ENCODE assay signal across 28 cellular contexts in the genomic region with DNA sequence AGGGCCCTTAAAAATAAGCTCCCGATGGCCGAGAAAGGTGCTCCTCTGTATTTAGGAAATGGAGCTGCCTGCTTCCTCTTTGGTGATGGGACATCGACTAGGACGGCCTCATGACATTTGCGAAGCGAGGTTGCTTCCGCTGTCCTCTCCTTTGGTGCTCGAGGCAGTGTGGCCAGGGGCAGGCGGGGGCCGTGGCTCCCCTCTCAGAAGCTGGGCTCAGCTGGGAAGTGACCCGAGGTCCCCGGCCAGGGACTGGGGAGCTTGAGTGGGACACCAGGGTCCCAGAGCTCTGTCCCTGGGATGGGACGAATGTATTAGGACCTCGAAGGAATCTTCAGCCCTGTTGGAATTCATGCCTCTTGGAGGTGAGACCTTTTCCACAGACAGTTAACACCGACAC.
"Had no signal": no experiment of that assay in that cellular context is flagged by ENCODE, and none has a peak within 500 bp of the region (broad histone marks: within the 10 kb centered on the region; RNA-seq: fewer than 3 reads in every experiment).

No MANE protein-coding gene starts in this region.

- DNase-seq: hippocampal formation; left colon; left lung; lower lobe of right lung; mammary epithelial cell; mesenchymal stem cell; naive thymus-derived CD8-positive, alpha-beta T cell; occipital lobe; ovary; retina; right cardiac atrium; stimulated activated CD4-positive, alpha-beta T cell treated with anti-CD3 and anti-CD28 coated beads, Interleukin-4, amount 100 ng/mL, for 24 hours; stimulated activated naive CD4-positive, alpha-beta T cell; tibial artery; trophoblast cell; upper lobe of right lung had no signal

- H3K9me3 Mint-ChIP-seq: naive thymus-derived CD8-positive, alpha-beta T cell; nephron; neural crest cell; stimulated activated effector memory CD8-positive, alpha-beta T cell treated with anti-CD3 and anti-CD28 coated beads, Interleukin-12 subunit alpha, Interleukin-12 subunit beta, amount 100 ng/mL, for 72 hours; stimulated activated naive CD8-positive, alpha-beta T cell treated with anti-CD3 and anti-CD28 coated beads, Interleukin-15, Interleukin-2, amounts not matched to agents 100 ng/mL and 50 ng/mL, for 24 hours had no signal

- H3K4me1 Mint-ChIP-seq: stimulated activated effector memory CD8-positive, alpha-beta T cell treated with anti-CD3 and anti-CD28 coated beads, Interleukin-12 subunit alpha, Interleukin-12 subunit beta, amount 100 ng/mL, for 72 hours had no signal

- ATAC-seq: left colon; left lung; lower lobe of right lung; naive thymus-derived CD8-positive, alpha-beta T cell; right cardiac atrium; sciatic nerve; upper lobe of right lung had no signal

- H3K4me3 Mint-ChIP-seq: naive thymus-derived CD8-positive, alpha-beta T cell; nephron; neural crest cell; stimulated activated effector memory CD8-positive, alpha-beta T cell treated with anti-CD3 and anti-CD28 coated beads, Interleukin-12 subunit alpha, Interleukin-12 subunit beta, amount 100 ng/mL, for 72 hours; stimulated activated naive CD8-positive, alpha-beta T cell treated with anti-CD3 and anti-CD28 coated beads, Interleukin-15, Interleukin-2, amounts not matched to agents 100 ng/mL and 50 ng/mL, for 24 hours had no signal

- H3K4me3 ChIP-seq: left lung, lower lobe of right lung, ovary, prostate gland, skin epidermis, suprapubic skin, thoracic aorta, tibial artery, upper lobe of right lung had no signal

- FAIRE-seq: keratinocyte, urothelium cell line had no signal

- H3K9me3 ChIP-seq: left lung, lower lobe of right lung, neutrophil, ovary, prostate gland, suprapubic skin, thoracic aorta, tibial artery, upper lobe of right lung had no signal

- H3K27me3 Mint-ChIP-seq: stimulated activated naive CD8-positive, alpha-beta T cell treated with anti-CD3 and anti-CD28 coated beads, Interleukin-15, Interleukin-2, amounts not matched to agents 100 ng/mL and 50 ng/mL, for 24 hours had no signal

- H3K27ac ChIP-seq: left lung, lower lobe of right lung, neutrophil, ovary, prostate gland, skin epidermis, suprapubic skin, thoracic aorta, tibial artery, upper lobe of right lung had no signal

- H3K36me3 Mint-ChIP-seq: naive thymus-derived CD8-positive, alpha-beta T cell; stimulated activated effector memory CD8-positive, alpha-beta T cell treated with anti-CD3 and anti-CD28 coated beads, Interleukin-12 subunit alpha, Interleukin-12 subunit beta, amount 100 ng/mL, for 72 hours had no signal

- H3K4me1 ChIP-seq: left lung, lower lobe of right lung, prostate gland, suprapubic skin, tibial artery, upper lobe of right lung had no signal

- H3K36me3 ChIP-seq: left lung, lower lobe of right lung, neutrophil, ovary, prostate gland, suprapubic skin, thoracic aorta, tibial artery, upper lobe of right lung had no signal
